1 cellular context compared by ENCODE assay signal in genomic region chr20:50249447-50250388, GRCh38.
TF ChIP-seq lines count a peak whose summit lies in the region.

No MANE protein-coding gene starts in this region.

TF ChIP-seq in K562, 482 proteins besides CTCF, POLR2A, EP300 and RAD21:
- TF ChIP-seq DIDO1 (tag; IDR thresholded peaks at IDR 0.05; ENCODE audit: low read depth): no peak
- peak; percentile 40; the same call in 1 of the 2 replicates for TF ChIP-seq BCOR (IDR thresholded peaks at IDR 0.05)
- peak; percentile 82 for TF ChIP-seq ZFP36 (IDR thresholded peaks at IDR 0.05; ENCODE audit: low read depth, low read length, partially characterized antibody)
- TF ChIP-seq, protein P1, sequence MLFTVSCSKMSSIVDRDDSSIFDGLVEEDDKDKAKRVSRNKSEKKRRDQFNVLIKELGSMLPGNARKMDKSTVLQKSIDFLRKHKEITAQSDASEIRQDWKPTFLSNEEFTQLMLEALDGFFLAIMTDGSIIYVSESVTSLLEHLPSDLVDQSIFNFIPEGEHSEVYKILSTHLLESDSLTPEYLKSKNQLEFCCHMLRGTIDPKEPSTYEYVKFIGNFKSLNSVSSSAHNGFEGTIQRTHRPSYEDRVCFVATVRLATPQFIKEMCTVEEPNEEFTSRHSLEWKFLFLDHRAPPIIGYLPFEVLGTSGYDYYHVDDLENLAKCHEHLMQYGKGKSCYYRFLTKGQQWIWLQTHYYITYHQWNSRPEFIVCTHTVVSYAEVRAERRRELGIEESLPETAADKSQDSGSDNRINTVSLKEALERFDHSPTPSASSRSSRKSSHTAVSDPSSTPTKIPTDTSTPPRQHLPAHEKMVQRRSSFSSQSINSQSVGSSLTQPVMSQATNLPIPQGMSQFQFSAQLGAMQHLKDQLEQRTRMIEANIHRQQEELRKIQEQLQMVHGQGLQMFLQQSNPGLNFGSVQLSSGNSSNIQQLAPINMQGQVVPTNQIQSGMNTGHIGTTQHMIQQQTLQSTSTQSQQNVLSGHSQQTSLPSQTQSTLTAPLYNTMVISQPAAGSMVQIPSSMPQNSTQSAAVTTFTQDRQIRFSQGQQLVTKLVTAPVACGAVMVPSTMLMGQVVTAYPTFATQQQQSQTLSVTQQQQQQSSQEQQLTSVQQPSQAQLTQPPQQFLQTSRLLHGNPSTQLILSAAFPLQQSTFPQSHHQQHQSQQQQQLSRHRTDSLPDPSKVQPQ (CRISPR knock-in tag; IDR thresholded peaks at IDR 0.05; ENCODE audit: borderline replicate concordance): no peak
- no peak for TF ChIP-seq TFAP4 (CRISPR knock-in tag; IDR thresholded peaks at IDR 0.05; ENCODE audit: borderline replicate concordance)
- TF ChIP-seq RBM25 (IDR thresholded peaks at IDR 0.05; ENCODE audit: low read depth, low read length, severe bottlenecking): peak; percentile 64
- TF ChIP-seq TAF1 (IDR thresholded peaks at IDR 0.05; ENCODE audit: control insufficient read depth, extremely low read depth, insufficient read depth, low read length, severe bottlenecking): no peak
- no peak for TF ChIP-seq SRSF3 (IDR thresholded peaks at IDR 0.05; ENCODE audit: insufficient read depth, low read length)
- TF ChIP-seq DLX4 (CRISPR knock-in tag; IDR thresholded peaks at IDR 0.05): no peak
